24 cellular contexts compared by ENCODE assay signal in the genomic region with DNA sequence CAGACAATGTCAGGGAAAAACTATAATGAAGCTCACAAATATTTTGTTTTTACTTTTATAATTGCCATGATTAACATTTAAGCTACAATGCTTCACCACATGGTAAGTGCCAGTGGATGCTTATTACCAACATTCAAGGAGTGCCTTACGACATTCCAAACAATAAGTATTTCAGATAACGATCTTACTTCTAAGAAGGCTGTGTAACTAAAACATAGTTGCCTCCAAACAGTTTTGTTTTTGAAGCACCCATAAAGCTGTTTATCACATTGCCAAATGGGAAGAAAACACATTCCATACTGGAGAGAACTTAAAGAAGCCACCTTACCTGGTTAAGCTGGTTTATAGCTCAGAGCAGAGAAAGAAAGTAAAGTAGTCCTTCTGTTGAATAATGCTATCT.
"Had no signal": no experiment of that assay in that cellular context is flagged by ENCODE, and none has a peak within 500 bp of the region (broad histone marks: within the 10 kb centered on the region; RNA-seq: fewer than 3 reads in every experiment).

No MANE protein-coding gene starts in this region.

- H3K9me3 ChIP-seq: gastrocnemius medialis, left ventricle myocardium inferior, neutrophil, psoas muscle, spleen, stomach, thoracic aorta, transverse colon, uterus had no signal

- H3K27ac ChIP-seq: coronary artery, gastrocnemius medialis, left ventricle myocardium inferior, neutrophil, psoas muscle, spleen, stomach, thoracic aorta, transverse colon, uterus had no signal

- H3K4me1 Mint-ChIP-seq: immature natural killer cell had no signal

- DNase-seq: effector CD4-positive, alpha-beta T cell; endodermal cell; gastrocnemius medialis; immature natural killer cell; left ventricle myocardium inferior; mesenchymal stem cell; naive thymus-derived CD4-positive, alpha-beta T cell; psoas muscle; spleen; stimulated activated CD4-positive, alpha-beta T cell treated with anti-CD3 and anti-CD28 coated beads, Interleukin-15, amount 100 ng/mL, for 24 hours; stimulated activated CD4-positive, alpha-beta T cell treated with anti-CD3 and anti-CD28 coated beads, Interleukin-2, amount 100 ng/mL, for 24 hours; stimulated activated CD4-positive, alpha-beta T cell treated with anti-CD3 and anti-CD28 coated beads, Interleukin-4, amount 100 ng/mL, for 4 hours; stimulated activated naive B cell treated with anti-CD40 and anti-IgM and Interleukin-4, amounts not matched to agents 10 μg/mL and 1 μg/mL and 100 μg/mL, for 72 hours; stomach; substantia nigra; transverse colon; uterus had no signal

- H3K9me3 Mint-ChIP-seq: endodermal cell; immature natural killer cell; naive thymus-derived CD4-positive, alpha-beta T cell; stimulated activated naive B cell treated with anti-CD40 and anti-IgM and Interleukin-4, amounts not matched to agents 10 μg/mL and 1 μg/mL and 100 μg/mL, for 72 hours had no signal

- H3K36me3 ChIP-seq: left ventricle myocardium inferior, thoracic aorta, uterus had no signal

- H3K27me3 ChIP-seq: gastrocnemius medialis, neutrophil, spleen, stomach, transverse colon, uterus had no signal

- H3K4me3 ChIP-seq: coronary artery, gastrocnemius medialis, left ventricle myocardium inferior, lung, psoas muscle, spleen, stomach, thoracic aorta, transverse colon, uterus had no signal

- ATAC-seq: esophagus mucosa; gastrocnemius medialis; naive thymus-derived CD4-positive, alpha-beta T cell; psoas muscle; sciatic nerve; stimulated activated naive B cell treated with anti-CD40 and anti-IgM and Interleukin-4, amounts not matched to agents 10 μg/mL and 1 μg/mL and 100 μg/mL, for 72 hours had no signal

- H3K4me3 Mint-ChIP-seq: endodermal cell; immature natural killer cell; naive thymus-derived CD4-positive, alpha-beta T cell; stimulated activated naive B cell treated with anti-CD40 and anti-IgM and Interleukin-4, amounts not matched to agents 10 μg/mL and 1 μg/mL and 100 μg/mL, for 72 hours had no signal

- FAIRE-seq: keratinocyte had no signal

- H3K27ac Mint-ChIP-seq: endodermal cell, immature natural killer cell had no signal

- H3K4me1 ChIP-seq: left ventricle myocardium inferior, psoas muscle, uterus had no signal

- H3K27me3 Mint-ChIP-seq: naive thymus-derived CD4-positive, alpha-beta T cell; stimulated activated naive B cell treated with anti-CD40 and anti-IgM and Interleukin-4, amounts not matched to agents 10 μg/mL and 1 μg/mL and 100 μg/mL, for 72 hours had no signal
